12 cellular contexts compared by ENCODE assay signal in the genomic region with DNA sequence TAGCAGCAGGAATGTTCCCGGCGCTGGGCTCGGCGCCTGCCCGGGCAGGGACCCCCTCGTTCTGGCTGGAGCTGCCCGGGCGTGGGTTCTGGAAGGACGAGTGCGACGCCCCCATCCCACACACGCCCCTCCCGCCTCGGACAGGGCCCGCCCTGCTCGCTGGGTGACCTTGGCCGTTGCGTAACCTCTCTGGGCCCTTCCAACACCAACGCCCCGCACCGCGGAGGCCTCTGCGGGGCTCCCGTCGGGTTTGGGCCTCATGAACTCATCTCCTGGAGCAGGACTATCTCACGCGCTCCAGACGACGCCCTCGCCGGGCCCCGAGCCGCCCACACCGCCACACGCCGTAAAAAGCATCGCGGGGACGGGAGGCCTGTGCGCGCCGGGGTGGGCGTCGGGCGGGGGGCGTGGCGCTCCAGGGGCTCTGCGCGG. TPM values are rescaled to one million over a fixed set of nuclear protein-coding genes. Genes with fewer than 3 reads are reported as not detected.
DNase-seq lines count a peak whose midpoint lies in the region; ATAC-seq and TF ChIP-seq lines count a peak whose summit lies in the region.
"Had no signal": no experiment of that assay in that cellular context is flagged by ENCODE, and none has a peak within 500 bp of the region (broad histone marks: within the 10 kb centered on the region; RNA-seq: fewer than 3 reads in every experiment).

No MANE protein-coding gene starts in this region.

- intact Hi-C loops in Right ventricle myocardium superior (cut with DNase I) (no loop called here), posterior cingulate gyrus (cut with DNase I) (no loop called here)

- peak; percentile 78 for ATAC-seq in Right ventricle myocardium superior (ENCODE audit: poor library complexity)
- no peak for ATAC-seq in activated T-helper 17 cell treated with anti-CD3 and anti-CD28 coated beads, Interleukin-2, amount 50 U/mL, for 72 hours (replicated peaks)

- H3K27me3 Mint-ChIP-seq in activated T-helper 17 cell treated with anti-CD3 and anti-CD28 coated beads, Interleukin-2, amount 50 U/mL, for 72 hours, result peaks cover 15% of the 10 kb centered on the region

- H3K27ac Mint-ChIP-seq in activated T-helper 17 cell treated with anti-CD3 and anti-CD28 coated beads, Interleukin-2, amount 50 U/mL, for 72 hours, result no peak overlapping the region

- H3K9me3 Mint-ChIP-seq in activated T-helper 17 cell treated with anti-CD3 and anti-CD28 coated beads, Interleukin-2, amount 50 U/mL, for 72 hours, result peaks cover 5% of the 10 kb centered on the region

- no peaks in the 10 kb centered on the region for H3K4me1 Mint-ChIP-seq in activated T-helper 17 cell treated with anti-CD3 and anti-CD28 coated beads, Interleukin-2, amount 50 U/mL, for 72 hours

- no peak overlapping the region for H3K4me3 ChIP-seq in AG10803 (ENCODE audit: low read length)

- H3K4me3 Mint-ChIP-seq in activated T-helper 17 cell treated with anti-CD3 and anti-CD28 coated beads, Interleukin-2, amount 50 U/mL, for 72 hours, result no peak overlapping the region

- peak; percentile 33 for DNase-seq in AG10803 (ENCODE audit: low read depth)
- DNase-seq in amniotic epithelial cell (ENCODE audit: low read depth), result peak; percentile 69
- peak; percentile 87 for DNase-seq in Right ventricle myocardium superior
- DNase-seq in posterior cingulate gyrus, result peak in 7 of 10 donors; percentile 46 to 91 (median 50)
- DNase-seq in NCI-H187 treated with DMSO at 0.1 percent for 48 hours (lab: John Stamatoyannopoulos, UW), result no peak
- no peak for DNase-seq in GM10266 (ENCODE audit: extremely low spot score)
- DNase-seq in AG08395 (ENCODE audit: low spot score), result no peak
- DNase-seq: AML-193, cerebellar nuclear complex, NCI-H526, T-helper 1 cell had no signal

- no peak for TF ChIP-seq CTCF in AG10803 (conservative IDR thresholded peaks at IDR 0.05; ENCODE audit: low read length)
- TF ChIP-seq CTCF in GM10266 (IDR thresholded peaks at IDR 0.05; ENCODE audit: control insufficient read depth, insufficient read depth, low read depth, missing control alignments), result no peak

- no peaks in the 10 kb centered on the region for H3K36me3 Mint-ChIP-seq in activated T-helper 17 cell treated with anti-CD3 and anti-CD28 coated beads, Interleukin-2, amount 50 U/mL, for 72 hours (ENCODE audit: low read depth)

RNA-seq across cellular contexts. Expression of a gene that starts 10.4 kb away (rescaled TPM):
- total RNA-seq in Right ventricle myocardium superior, result 32.9 TPM
- under 1 TPM in 1 of 2 donors, not detected in 1; 0.26 TPM for total RNA-seq in activated T-helper 17 cell treated with anti-CD3 and anti-CD28 coated beads, Interleukin-2, amount 50 U/mL, for 72 hours

RNA-seq across cellular contexts. Expression of a gene that starts 23.8 kb away (rescaled TPM):
- not detected for total RNA-seq in Right ventricle myocardium superior
- total RNA-seq in activated T-helper 17 cell treated with anti-CD3 and anti-CD28 coated beads, Interleukin-2, amount 50 U/mL, for 72 hours, result not detected

RNA-seq across cellular contexts. Expression of a gene that starts 31.8 kb away (rescaled TPM):
- not detected for total RNA-seq in Right ventricle myocardium superior
- under 1 TPM; 0.45 to 0.50 TPM for total RNA-seq in activated T-helper 17 cell treated with anti-CD3 and anti-CD28 coated beads, Interleukin-2, amount 50 U/mL, for 72 hours

RNA-seq across cellular contexts. Expression of a gene that starts 42.9 kb away (rescaled TPM):
- total RNA-seq in Right ventricle myocardium superior, result 27.4 TPM
- total RNA-seq in activated T-helper 17 cell treated with anti-CD3 and anti-CD28 coated beads, Interleukin-2, amount 50 U/mL, for 72 hours, result 1 to 10 TPM; 7.0 to 9.1 TPM

RNA-seq across cellular contexts. Expression of a gene that starts 56.1 kb away (rescaled TPM):
- total RNA-seq in Right ventricle myocardium superior, result 21.2 TPM
- 100 to 1,000 TPM in 1 of 2 donors, 10 to 100 TPM in 1; 74.0 to 103 TPM for total RNA-seq in activated T-helper 17 cell treated with anti-CD3 and anti-CD28 coated beads, Interleukin-2, amount 50 U/mL, for 72 hours

Comparison
In these comparisons a context has a peak if more than half of its experiments do, and no peak if none do; other contexts are left out.
1. DNase-seq: peak in AG10803 (single experiment), amniotic epithelial cell (single experiment), Right ventricle myocardium superior (single experiment) and posterior cingulate gyrus (7 of 10); none in NCI-H187 treated with DMSO at 0.1 percent for 48 hours (single experiment), GM10266 (single experiment) and AG08395 (single experiment).
2. RNA of a gene that starts 10.4 kb away (total RNA-seq): 32.9 TPM in Right ventricle myocardium superior (single experiment); 0.26 TPM in activated T-helper 17 cell treated with anti-CD3 and anti-CD28 coated beads, Interleukin-2, amount 50 U/mL, for 72 hours; every median in the first group is over 10 times any median in the second.